Comparison of ENCODE assay signal across 8 cellular contexts in genomic region chr6:75204222-75204958, GRCh38. TPM values are rescaled to one million over a fixed set of nuclear protein-coding genes. Genes with fewer than 3 reads are reported as not detected.
DNase-seq lines count a peak whose midpoint lies in the region; ATAC-seq, FAIRE-seq and TF ChIP-seq lines count a peak whose summit lies in the region.

No MANE protein-coding gene starts in this region.

- DNase-seq in CD1c-positive myeloid dendritic cell (ENCODE audit: extremely low spot score) (peak; percentile 16), H54 (ENCODE audit: insufficient read length, low spot score) (peak; percentile 52), NCI-H526 (lab: John Stamatoyannopoulos, UW) (peak; percentile 15 to 87), head of caudate nucleus (peak; percentile 56 to 90 (median 74)), neural progenitor cell (ENCODE audit: low spot score) (peak; percentile 86), GM19240 (ENCODE audit: insufficient read length, low spot score) (no peak)
- peak; percentile 39 for DNase-seq in activated naive CD8-positive, alpha-beta T cell treated with anti-CD3 and anti-CD28 coated beads for 36 hours

- intact Hi-C loops in head of caudate nucleus (cut with DNase I), result no loop called here

- no peak for FAIRE-seq in H54 (lab: Jason Lieb, UNC)

- H3F3A ChIP-seq in neural progenitor cell (ENCODE audit: low read depth), result peaks cover 39% of the 10 kb centered on the region

- H3K27ac ChIP-seq in neural progenitor cell, result no peak overlapping the region

- no peaks in the 10 kb centered on the region for H3K9me3 Mint-ChIP-seq in activated naive CD8-positive, alpha-beta T cell treated with anti-CD3 and anti-CD28 coated beads for 36 hours
- peaks cover 3% of the 10 kb centered on the region for H3K9me3 Mint-ChIP-seq in neural progenitor cell

- H2AFZ ChIP-seq in neural progenitor cell (replicated peaks), result peak overlapping the region; percentile 90

- peak overlapping the region; percentile 58 for H3K4me3 ChIP-seq in neural progenitor cell

- TF ChIP-seq CTCF in neural progenitor cell (IDR thresholded peaks at IDR 0.05), result peak; percentile 85

- H3K4me1 ChIP-seq in neural progenitor cell, result peaks cover 22% of the 10 kb centered on the region

- no peaks in the 10 kb centered on the region for H3K9me3 ChIP-seq in neural progenitor cell (ENCODE audit: low read depth)

- TF ChIP-seq POLR2A in H54 (IDR thresholded peaks at IDR 0.05; ENCODE audit: low read depth, low read length), result no peak

- peak overlapping the region; percentile 94 for H3K4me2 ChIP-seq in neural progenitor cell

- H3K27ac Mint-ChIP-seq in activated naive CD8-positive, alpha-beta T cell treated with anti-CD3 and anti-CD28 coated beads for 36 hours, result no peak overlapping the region
- H3K27ac Mint-ChIP-seq in neural progenitor cell, result no peak overlapping the region

- ATAC-seq in GM19455 (IDR thresholded peaks at IDR 0.05; ENCODE audit: unreplicated experiment), result no peak

- H3K27me3 Mint-ChIP-seq in activated naive CD8-positive, alpha-beta T cell treated with anti-CD3 and anti-CD28 coated beads for 36 hours, result peaks cover 93% of the 10 kb centered on the region
- H3K27me3 Mint-ChIP-seq in neural progenitor cell (ENCODE audit: insufficient read depth, low read depth), result peaks cover 75% of the 10 kb centered on the region

- H3K4me1 Mint-ChIP-seq in activated naive CD8-positive, alpha-beta T cell treated with anti-CD3 and anti-CD28 coated beads for 36 hours, result peaks cover 53% of the 10 kb centered on the region
- peaks cover 43% of the 10 kb centered on the region for H3K4me1 Mint-ChIP-seq in neural progenitor cell

- H3K36me3 Mint-ChIP-seq in activated naive CD8-positive, alpha-beta T cell treated with anti-CD3 and anti-CD28 coated beads for 36 hours, result no peaks in the 10 kb centered on the region
- H3K36me3 Mint-ChIP-seq in neural progenitor cell, result no peaks in the 10 kb centered on the region

- H3K27me3 ChIP-seq in neural progenitor cell, result peaks cover 95% of the 10 kb centered on the region

- no peaks in the 10 kb centered on the region for H3K79me2 ChIP-seq in neural progenitor cell (ENCODE audit: low read depth)

- H3K9ac ChIP-seq in neural progenitor cell, result no peak overlapping the region

- H4K20me1 ChIP-seq in neural progenitor cell (ENCODE audit: low read depth), result peaks cover 22% of the 10 kb centered on the region

- H3K4me3 Mint-ChIP-seq in activated naive CD8-positive, alpha-beta T cell treated with anti-CD3 and anti-CD28 coated beads for 36 hours, result peak overlapping the region; percentile 48
- peak overlapping the region; percentile 82 for H3K4me3 Mint-ChIP-seq in neural progenitor cell

- H3K36me3 ChIP-seq in neural progenitor cell, result no peaks in the 10 kb centered on the region

RNA-seq across cellular contexts. Expression of gene COL12A1, which starts 1.5 kb away (rescaled TPM):
- under 1 TPM in 1 of 2 experiments, not detected in 1; 0.16 TPM for total RNA-seq in activated naive CD8-positive, alpha-beta T cell treated with anti-CD3 and anti-CD28 coated beads for 36 hours
- total RNA-seq in neural progenitor cell (ENCODE audit: low replicate concordance), result 0.87 and 1.3 TPM in 2 replicates

RNA-seq across cellular contexts. Expression of gene COX7A2, which starts 39.2 kb away (rescaled TPM):
- total RNA-seq in activated naive CD8-positive, alpha-beta T cell treated with anti-CD3 and anti-CD28 coated beads for 36 hours, result 100 to 1,000 TPM; 489 to 495 TPM
- total RNA-seq in neural progenitor cell (ENCODE audit: low replicate concordance), result 146 and 330 TPM in 2 replicates
